Comparison of ENCODE assay signal across 1 cellular context in the genomic region with DNA sequence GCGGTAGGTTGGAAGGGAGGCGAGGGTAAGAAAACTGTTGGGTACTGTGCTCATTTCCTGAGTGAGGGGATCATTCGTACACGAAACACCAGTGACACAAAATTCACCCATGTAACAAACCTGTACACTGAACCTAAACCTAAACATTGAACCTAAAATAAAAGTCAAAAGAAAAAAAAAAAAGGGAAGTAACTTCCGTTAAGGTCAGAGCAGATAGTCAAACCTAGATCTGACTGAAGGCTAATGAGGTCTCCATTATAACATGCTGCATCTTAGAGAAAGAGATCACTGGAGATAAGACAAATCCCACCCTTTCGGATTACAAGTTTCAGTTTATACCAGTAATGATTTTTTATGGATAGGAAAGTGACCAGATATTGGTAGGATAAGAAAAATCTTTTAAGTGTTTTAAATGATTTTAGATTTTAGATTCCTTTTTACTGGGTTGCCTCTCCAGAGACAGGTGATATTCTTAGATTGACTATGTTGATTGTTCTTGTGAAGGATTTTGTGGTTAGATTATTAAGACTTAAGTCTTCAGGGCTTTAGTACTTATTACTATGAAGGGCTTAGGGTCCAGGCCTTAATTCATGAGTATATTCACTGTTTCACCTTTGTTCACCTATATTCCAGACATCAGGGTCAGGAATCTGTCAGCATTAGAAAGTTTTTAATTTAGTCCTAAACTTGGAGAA.
TF ChIP-seq lines count a peak whose summit lies in the region.

No MANE protein-coding gene starts in this region.

TF ChIP-seq in GM12878, 131 proteins besides CTCF, POLR2A, EP300 and RAD21 (continued from another document):
- TF ChIP-seq, protein P1, sequence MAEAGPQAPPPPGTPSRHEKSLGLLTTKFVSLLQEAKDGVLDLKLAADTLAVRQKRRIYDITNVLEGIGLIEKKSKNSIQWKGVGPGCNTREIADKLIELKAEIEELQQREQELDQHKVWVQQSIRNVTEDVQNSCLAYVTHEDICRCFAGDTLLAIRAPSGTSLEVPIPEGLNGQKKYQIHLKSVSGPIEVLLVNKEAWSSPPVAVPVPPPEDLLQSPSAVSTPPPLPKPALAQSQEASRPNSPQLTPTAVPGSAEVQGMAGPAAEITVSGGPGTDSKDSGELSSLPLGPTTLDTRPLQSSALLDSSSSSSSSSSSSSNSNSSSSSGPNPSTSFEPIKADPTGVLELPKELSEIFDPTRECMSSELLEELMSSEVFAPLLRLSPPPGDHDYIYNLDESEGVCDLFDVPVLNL (IDR thresholded peaks at IDR 0.05; ENCODE audit: low read depth, low read length) = no peak
- TF ChIP-seq ZSCAN29 (IDR thresholded peaks at IDR 0.05) (no peak), JUNB (IDR thresholded peaks at IDR 0.05) (0 out of 2 replicates have a peak, but pooled peaks have one; percentile 49), NBN (IDR thresholded peaks at IDR 0.05) (0 out of 2 replicates have a peak, but pooled peaks have one; percentile 23), SMAD5 (IDR thresholded peaks at IDR 0.05; ENCODE audit: low read depth) (no peak), MEF2B (IDR thresholded peaks at IDR 0.05; ENCODE audit: partially characterized antibody, poor library complexity, severe bottlenecking) (no peak), ATF7 (IDR thresholded peaks at IDR 0.05; ENCODE audit: low read depth) (0 out of 2 replicates have a peak, but pooled peaks have one; percentile 18), TAF1 (IDR thresholded peaks at IDR 0.05; ENCODE audit: borderline replicate concordance, low read depth, low read length) (no peak), HDAC2 (IDR thresholded peaks at IDR 0.05) (no peak), CBX5 (IDR thresholded peaks at IDR 0.05; ENCODE audit: low read depth) (0 out of 2 replicates have a peak, but pooled peaks have one; percentile 22), SUZ12 (IDR thresholded peaks at IDR 0.05; ENCODE audit: unreplicated experiment) (no peak), RBBP5 (conservative IDR thresholded peaks at IDR 0.05) (no peak), IRF4 (IDR thresholded peaks at IDR 0.05; ENCODE audit: low read depth, low read length) (peak; percentile 18; the same call in 1 of the 2 replicates), EGR1 (IDR thresholded peaks at IDR 0.05; ENCODE audit: borderline replicate concordance in 1 of 2, low read depth in 2 of 2, low read length in 2 of 2) (no peak), MTA2 (IDR thresholded peaks at IDR 0.05; ENCODE audit: low read depth) (peak; percentile 64), GABPA (IDR thresholded peaks at IDR 0.05; ENCODE audit: low read depth) (no peak), POLR2AphosphoS2 (IDR thresholded peaks at IDR 0.05; ENCODE audit: low read depth, low read length) (no peak)
- TF ChIP-seq, protein P2, sequence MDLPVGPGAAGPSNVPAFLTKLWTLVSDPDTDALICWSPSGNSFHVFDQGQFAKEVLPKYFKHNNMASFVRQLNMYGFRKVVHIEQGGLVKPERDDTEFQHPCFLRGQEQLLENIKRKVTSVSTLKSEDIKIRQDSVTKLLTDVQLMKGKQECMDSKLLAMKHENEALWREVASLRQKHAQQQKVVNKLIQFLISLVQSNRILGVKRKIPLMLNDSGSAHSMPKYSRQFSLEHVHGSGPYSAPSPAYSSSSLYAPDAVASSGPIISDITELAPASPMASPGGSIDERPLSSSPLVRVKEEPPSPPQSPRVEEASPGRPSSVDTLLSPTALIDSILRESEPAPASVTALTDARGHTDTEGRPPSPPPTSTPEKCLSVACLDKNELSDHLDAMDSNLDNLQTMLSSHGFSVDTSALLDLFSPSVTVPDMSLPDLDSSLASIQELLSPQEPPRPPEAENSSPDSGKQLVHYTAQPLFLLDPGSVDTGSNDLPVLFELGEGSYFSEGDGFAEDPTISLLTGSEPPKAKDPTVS (IDR thresholded peaks at IDR 0.05; ENCODE audit: low read depth, low read length) = no peak
- TF ChIP-seq, protein P3, sequence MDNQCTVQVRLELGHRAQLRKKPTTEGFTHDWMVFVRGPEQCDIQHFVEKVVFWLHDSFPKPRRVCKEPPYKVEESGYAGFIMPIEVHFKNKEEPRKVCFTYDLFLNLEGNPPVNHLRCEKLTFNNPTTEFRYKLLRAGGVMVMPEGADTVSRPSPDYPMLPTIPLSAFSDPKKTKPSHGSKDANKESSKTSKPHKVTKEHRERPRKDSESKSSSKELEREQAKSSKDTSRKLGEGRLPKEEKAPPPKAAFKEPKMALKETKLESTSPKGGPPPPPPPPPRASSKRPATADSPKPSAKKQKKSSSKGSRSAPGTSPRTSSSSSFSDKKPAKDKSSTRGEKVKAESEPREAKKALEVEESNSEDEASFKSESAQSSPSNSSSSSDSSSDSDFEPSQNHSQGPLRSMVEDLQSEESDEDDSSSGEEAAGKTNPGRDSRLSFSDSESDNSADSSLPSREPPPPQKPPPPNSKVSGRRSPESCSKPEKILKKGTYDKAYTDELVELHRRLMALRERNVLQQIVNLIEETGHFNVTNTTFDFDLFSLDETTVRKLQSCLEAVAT (IDR thresholded peaks at IDR 0.05) = peak; percentile 96
- TF ChIP-seq, protein P4, sequence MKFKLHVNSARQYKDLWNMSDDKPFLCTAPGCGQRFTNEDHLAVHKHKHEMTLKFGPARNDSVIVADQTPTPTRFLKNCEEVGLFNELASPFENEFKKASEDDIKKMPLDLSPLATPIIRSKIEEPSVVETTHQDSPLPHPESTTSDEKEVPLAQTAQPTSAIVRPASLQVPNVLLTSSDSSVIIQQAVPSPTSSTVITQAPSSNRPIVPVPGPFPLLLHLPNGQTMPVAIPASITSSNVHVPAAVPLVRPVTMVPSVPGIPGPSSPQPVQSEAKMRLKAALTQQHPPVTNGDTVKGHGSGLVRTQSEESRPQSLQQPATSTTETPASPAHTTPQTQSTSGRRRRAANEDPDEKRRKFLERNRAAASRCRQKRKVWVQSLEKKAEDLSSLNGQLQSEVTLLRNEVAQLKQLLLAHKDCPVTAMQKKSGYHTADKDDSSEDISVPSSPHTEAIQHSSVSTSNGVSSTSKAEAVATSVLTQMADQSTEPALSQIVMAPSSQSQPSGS (IDR thresholded peaks at IDR 0.05; ENCODE audit: low read length) = 0 out of 2 replicates have a peak, but pooled peaks have one; percentile 8
- TF ChIP-seq, protein P5, sequence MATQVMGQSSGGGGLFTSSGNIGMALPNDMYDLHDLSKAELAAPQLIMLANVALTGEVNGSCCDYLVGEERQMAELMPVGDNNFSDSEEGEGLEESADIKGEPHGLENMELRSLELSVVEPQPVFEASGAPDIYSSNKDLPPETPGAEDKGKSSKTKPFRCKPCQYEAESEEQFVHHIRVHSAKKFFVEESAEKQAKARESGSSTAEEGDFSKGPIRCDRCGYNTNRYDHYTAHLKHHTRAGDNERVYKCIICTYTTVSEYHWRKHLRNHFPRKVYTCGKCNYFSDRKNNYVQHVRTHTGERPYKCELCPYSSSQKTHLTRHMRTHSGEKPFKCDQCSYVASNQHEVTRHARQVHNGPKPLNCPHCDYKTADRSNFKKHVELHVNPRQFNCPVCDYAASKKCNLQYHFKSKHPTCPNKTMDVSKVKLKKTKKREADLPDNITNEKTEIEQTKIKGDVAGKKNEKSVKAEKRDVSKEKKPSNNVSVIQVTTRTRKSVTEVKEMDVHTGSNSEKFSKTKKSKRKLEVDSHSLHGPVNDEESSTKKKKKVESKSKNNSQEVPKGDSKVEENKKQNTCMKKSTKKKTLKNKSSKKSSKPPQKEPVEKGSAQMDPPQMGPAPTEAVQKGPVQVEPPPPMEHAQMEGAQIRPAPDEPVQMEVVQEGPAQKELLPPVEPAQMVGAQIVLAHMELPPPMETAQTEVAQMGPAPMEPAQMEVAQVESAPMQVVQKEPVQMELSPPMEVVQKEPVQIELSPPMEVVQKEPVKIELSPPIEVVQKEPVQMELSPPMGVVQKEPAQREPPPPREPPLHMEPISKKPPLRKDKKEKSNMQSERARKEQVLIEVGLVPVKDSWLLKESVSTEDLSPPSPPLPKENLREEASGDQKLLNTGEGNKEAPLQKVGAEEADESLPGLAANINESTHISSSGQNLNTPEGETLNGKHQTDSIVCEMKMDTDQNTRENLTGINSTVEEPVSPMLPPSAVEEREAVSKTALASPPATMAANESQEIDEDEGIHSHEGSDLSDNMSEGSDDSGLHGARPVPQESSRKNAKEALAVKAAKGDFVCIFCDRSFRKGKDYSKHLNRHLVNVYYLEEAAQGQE (IDR thresholded peaks at IDR 0.05; ENCODE audit: low read depth, low read length) = no peak
- TF ChIP-seq, protein P6, sequence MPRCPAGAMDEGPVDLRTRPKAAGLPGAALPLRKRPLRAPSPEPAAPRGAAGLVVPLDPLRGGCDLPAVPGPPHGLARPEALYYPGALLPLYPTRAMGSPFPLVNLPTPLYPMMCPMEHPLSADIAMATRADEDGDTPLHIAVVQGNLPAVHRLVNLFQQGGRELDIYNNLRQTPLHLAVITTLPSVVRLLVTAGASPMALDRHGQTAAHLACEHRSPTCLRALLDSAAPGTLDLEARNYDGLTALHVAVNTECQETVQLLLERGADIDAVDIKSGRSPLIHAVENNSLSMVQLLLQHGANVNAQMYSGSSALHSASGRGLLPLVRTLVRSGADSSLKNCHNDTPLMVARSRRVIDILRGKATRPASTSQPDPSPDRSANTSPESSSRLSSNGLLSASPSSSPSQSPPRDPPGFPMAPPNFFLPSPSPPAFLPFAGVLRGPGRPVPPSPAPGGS (IDR thresholded peaks at IDR 0.05; ENCODE audit: borderline replicate concordance, insufficient read depth, low read depth, low read length, poor library complexity, severe bottlenecking) = no peak
